Comparison of ENCODE assay signal across 10 cellular contexts in the genomic region with DNA sequence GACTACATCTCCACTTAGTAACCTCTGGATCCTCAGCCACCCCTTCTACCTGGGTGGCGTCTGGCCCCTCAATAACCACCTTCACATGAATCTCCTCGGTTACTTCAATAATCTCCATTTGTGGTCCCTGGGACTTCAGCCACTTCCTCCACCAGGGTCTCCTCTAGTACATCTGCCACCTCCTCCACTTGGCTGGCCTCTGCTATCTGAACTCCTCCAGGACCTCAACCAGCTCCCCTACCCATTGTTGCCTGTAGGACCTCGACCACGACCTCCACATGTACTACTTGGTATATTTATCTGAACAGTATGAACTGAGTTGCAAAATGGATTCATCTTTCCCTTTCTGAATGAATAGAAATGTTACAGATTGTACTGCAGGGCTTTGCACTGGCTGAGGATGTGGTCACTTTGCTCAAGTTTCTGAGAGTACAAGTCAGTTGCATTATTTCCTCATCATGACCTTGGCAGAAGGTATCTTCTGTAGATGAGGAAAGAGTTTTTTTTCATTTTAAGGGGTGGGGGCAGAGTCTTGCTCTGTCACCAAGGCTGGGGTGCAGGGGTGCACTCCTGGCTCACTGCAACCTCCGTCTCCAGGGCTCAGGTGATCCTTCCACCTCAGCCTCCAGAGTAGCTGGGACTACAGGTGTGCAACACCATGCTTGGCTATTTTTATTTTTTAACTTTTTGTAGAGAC. TPM values are rescaled to one million over a fixed set of nuclear protein-coding genes. Genes with fewer than 3 reads are reported as not detected.
DNase-seq lines count a peak whose midpoint lies in the region; ATAC-seq and TF ChIP-seq lines count a peak whose summit lies in the region.
"Had no signal": no experiment of that assay in that cellular context is flagged by ENCODE, and none has a peak within 500 bp of the region (broad histone marks: within the 10 kb centered on the region; RNA-seq: fewer than 3 reads in every experiment).

No MANE protein-coding gene starts in this region.

- H3K27me3 Mint-ChIP-seq in immature natural killer cell (ENCODE audit: low read depth in 3 of 3) (peaks cover 0 to 5% (median 2%) of the 10 kb centered on the region in 3 donors), H9 (ENCODE audit: low read depth) (peaks cover 21% of the 10 kb centered on the region)

- H2BK20ac ChIP-seq in H9 (ENCODE audit: low read depth, low read length, poor library complexity, severe bottlenecking) = no peak overlapping the region

- H3K14ac ChIP-seq in H9 (ENCODE audit: insufficient read depth, low read length) = no peak overlapping the region

- H3K4ac ChIP-seq in H9 (ENCODE audit: low read depth, low read length) = no peak overlapping the region

- no peaks in the 10 kb centered on the region for H4K20me1 ChIP-seq in H9 (ENCODE audit: control insufficient read depth, insufficient read depth, insufficient read length)

- H2AK5ac ChIP-seq in H9 (ENCODE audit: insufficient read length, low read length) = no peak overlapping the region

- H2AFZ ChIP-seq in H9 (ENCODE audit: low read length) = no peak overlapping the region

- H3K4me1 ChIP-seq in H9 (ENCODE audit: insufficient read depth, low read length) = no peaks in the 10 kb centered on the region

- H3K4me2 ChIP-seq in H9 (ENCODE audit: insufficient read depth, insufficient read length, low read length) = no peak overlapping the region

- H2BK5ac ChIP-seq in H9 (ENCODE audit: insufficient read length, low read length) = no peak overlapping the region

- DNase-seq in immature natural killer cell (no peak), NCI-H446 (lab: John Stamatoyannopoulos, UW) (no peak), NCI-H524 (lab: John Stamatoyannopoulos, UW) (no peak), H9 (no peak)

- H3K79me1 ChIP-seq in H9 (ENCODE audit: insufficient read depth, low read depth, low read length, poor library complexity, severe bottlenecking) = no peaks in the 10 kb centered on the region

- H3K56ac ChIP-seq in H9 (ENCODE audit: insufficient read length, low read depth, low read length) = no peak overlapping the region

- no peaks in the 10 kb centered on the region for H3K27me3 ChIP-seq in H9 (ENCODE audit: insufficient read depth, low read length)

- no peaks in the 10 kb centered on the region for H3K23me2 ChIP-seq in H9 (ENCODE audit: insufficient read length, low read depth, low read length, poor library complexity, severe bottlenecking)

- no peaks in the 10 kb centered on the region for H3K9me3 Mint-ChIP-seq in immature natural killer cell
- H3K9me3 Mint-ChIP-seq in H9 = no peaks in the 10 kb centered on the region; a peak in 1 of 5 replicates
- H3K9me3 Mint-ChIP-seq: IgD-negative memory B cell had no signal

- H2BK12ac ChIP-seq in H9 (ENCODE audit: insufficient read length, low read depth, low read length) = no peak overlapping the region

- H4K8ac ChIP-seq in H9 (replicated peaks; ENCODE audit: insufficient read length, low read depth, low read length) = no peak overlapping the region

- H3K23ac ChIP-seq in H9 (ENCODE audit: insufficient read length, low read depth, low read length) = no peak overlapping the region

- H3K4me1 Mint-ChIP-seq in immature natural killer cell = peaks cover 16 to 17% of the 10 kb centered on the region in 2 donors
- H3K4me1 Mint-ChIP-seq in H9 = peaks cover 7 to 8% of the 10 kb centered on the region in 2 experiments

- H3K9me3 ChIP-seq in H9 (ENCODE audit: control insufficient read depth, low read depth, low read length) = no peaks in the 10 kb centered on the region

- H3K27ac Mint-ChIP-seq in immature natural killer cell (peak overlapping the region in 5 of 6 donors; percentile 34 to 86 (median 78)), H9 (no peak overlapping the region)
- H3K27ac Mint-ChIP-seq: IgD-negative memory B cell had no signal

- H2BK15ac ChIP-seq in H9 (ENCODE audit: low read depth, low read length) = no peak overlapping the region

- TF ChIP-seq CTCF in H9 (conservative IDR thresholded peaks at IDR 0.05) = no peak

- no peak overlapping the region for H3T11ph ChIP-seq in H9 (ENCODE audit: low read length)

- H3K4me3 Mint-ChIP-seq in immature natural killer cell = peak overlapping the region; percentile 1 to 59 (median 8)
- H3K4me3 Mint-ChIP-seq in H9 = no peak overlapping the region
- H3K4me3 Mint-ChIP-seq: IgD-negative memory B cell had no signal

- WGBS in H9 (ENCODE audit: extremely low coverage, insufficient read length, low lambda C conversion rate) = no CpG with 5 or more reads among the region's 5 CpGs

- no peak overlapping the region for H3K27ac ChIP-seq in H9 (ENCODE audit: insufficient read length, low read depth, low read length)

- no peak overlapping the region for H2BK120ac ChIP-seq in H9 (ENCODE audit: low read depth, low read length, poor library complexity, severe bottlenecking)

- H4K91ac ChIP-seq in H9 (ENCODE audit: insufficient read length, low read depth, low read length) = no peak overlapping the region

- H3K9ac ChIP-seq in H9 (ENCODE audit: extremely low read depth, insufficient read length, low read length) = no peak overlapping the region

- no peak overlapping the region for H3K18ac ChIP-seq in H9 (ENCODE audit: insufficient read length, low read depth, low read length)

- ATAC-seq in GM18870 (IDR thresholded peaks at IDR 0.05; ENCODE audit: unreplicated experiment) = peak; percentile 61
- ATAC-seq in GM21619 (IDR thresholded peaks at IDR 0.05; ENCODE audit: unreplicated experiment) = peak; percentile 93
- peak; percentile 69 for ATAC-seq in HG03457 (IDR thresholded peaks at IDR 0.05; ENCODE audit: unreplicated experiment)
- ATAC-seq in HG03045 (IDR thresholded peaks at IDR 0.05; ENCODE audit: unreplicated experiment) = no peak

- H3K79me2 ChIP-seq in H9 (ENCODE audit: insufficient read depth, low read length) = no peaks in the 10 kb centered on the region

- no peak overlapping the region for H4K5ac ChIP-seq in H9 (ENCODE audit: insufficient read length, low read depth, low read length)

- H3K36me3 Mint-ChIP-seq in immature natural killer cell (no peaks in the 10 kb centered on the region), H9 (ENCODE audit: insufficient read depth in 1 of 3, low read depth in 3 of 3) (no peaks in the 10 kb centered on the region)
- H3K36me3 Mint-ChIP-seq: IgD-negative memory B cell had no signal

RNA-seq across cellular contexts. Expression of a gene that starts 36.0 kb away (rescaled TPM):
- not detected for polyA plus RNA-seq in immature natural killer cell
- total RNA-seq in H9 (2021) = 1.8 and 2.1 TPM in 2 replicates
- total RNA-seq: cerebellum had no signal
- polyA plus RNA-seq: IgD-negative memory B cell had no signal

RNA-seq across cellular contexts. Expression of a gene that starts 48.1 kb away (rescaled TPM):
- 100 to 1,000 TPM; 136 to 270 (median 181) TPM for polyA plus RNA-seq in immature natural killer cell
- 64.0 and 68.1 TPM in 2 replicates for total RNA-seq in H9 (2021)

Comparison
In these comparisons a context has a peak if more than half of its experiments do, and no peak if none do; other contexts are left out.
1. H3K27ac Mint-ChIP-seq: peak in immature natural killer cell (5 of 6); none in H9 (0 of 3).
2. H3K4me3 Mint-ChIP-seq: peak in immature natural killer cell (5 of 5); none in H9 (0 of 2).